17 cellular contexts compared by ENCODE assay signal in genomic region chr7:49172639-49173038, GRCh38.
DNase-seq lines count a peak whose midpoint lies in the region; ATAC-seq, FAIRE-seq and TF ChIP-seq lines count a peak whose summit lies in the region.
"Had no signal": no experiment of that assay in that cellular context is flagged by ENCODE, and none has a peak within 500 bp of the region (broad histone marks: within the 10 kb centered on the region; RNA-seq: fewer than 3 reads in every experiment).

No MANE protein-coding gene starts in this region.

- H3K9me3 Mint-ChIP-seq in stimulated activated naive B cell treated with anti-CD40 and anti-IgM and Interleukin-4, amounts not matched to agents 10 μg/mL and 1 μg/mL and 100 μg/mL, for 72 hours: no peaks in the 10 kb centered on the region

- peaks cover 18% of the 10 kb centered on the region for H3K4me1 ChIP-seq in OCI-LY3 (ENCODE audit: low read length)
- H3K4me1 ChIP-seq in kidney (ENCODE audit: control insufficient read depth in 1 of 2, insufficient read depth in 1 of 2, low read depth in 1 of 2, low read length in 2 of 2): no peaks in the 10 kb centered on the region
- H3K4me1 ChIP-seq: BE2C had no signal

- TF ChIP-seq CTCF in OCI-LY3 (IDR thresholded peaks at IDR 0.05; ENCODE audit: low read depth, low read length) (no peak), kidney (IDR thresholded peaks at IDR 0.05; ENCODE audit: borderline replicate concordance, extremely low read depth, insufficient read depth) (no peak)

- no peaks in the 10 kb centered on the region for H3K36me3 ChIP-seq in OCI-LY3 (replicated peaks; ENCODE audit: low read depth, low read length)
- H3K36me3 ChIP-seq in kidney (ENCODE audit: control insufficient read depth in 1 of 2, insufficient read depth in 2 of 2, low read length in 2 of 2): no peaks in the 10 kb centered on the region
- H3K36me3 ChIP-seq: BE2C had no signal

- no peaks in the 10 kb centered on the region for H3K27me3 ChIP-seq in OCI-LY3 (ENCODE audit: low read depth, low read length)
- H3K27me3 ChIP-seq: BE2C had no signal

- FAIRE-seq in kidney (lab: Jason Lieb, UNC): no peak
- FAIRE-seq: A204.1, GM19239 had no signal

- H3K9me3 ChIP-seq in OCI-LY3 (ENCODE audit: insufficient read depth, low read length) (no peaks in the 10 kb centered on the region), kidney (ENCODE audit: control insufficient read depth in 1 of 2, low read length in 2 of 2) (no peaks in the 10 kb centered on the region)
- H3K9me3 ChIP-seq: BE2C had no signal

- DNase-seq in MV-4-11 (lab: John Stamatoyannopoulos, UW) (peak; percentile 93), NCI-H2171 treated with DMSO at 0.1 percent for 48 hours (lab: John Stamatoyannopoulos, UW) (no peak), AG08395 (ENCODE audit: low spot score) (no peak), kidney (no peak)
- no peak for DNase-seq in stimulated activated naive B cell treated with anti-CD40 and anti-IgM and Interleukin-4, amounts not matched to agents 10 μg/mL and 1 μg/mL and 100 μg/mL, for 72 hours
- DNase-seq: BE2C; CD4-positive, alpha-beta memory T cell; DND-41; GDM1; HCEC 1CT; HFFc6 had no signal

- H3K79me2 ChIP-seq in OCI-LY3 (ENCODE audit: low read length): no peaks in the 10 kb centered on the region

- H3K4me1 Mint-ChIP-seq in stimulated activated naive B cell treated with anti-CD40 and anti-IgM and Interleukin-4, amounts not matched to agents 10 μg/mL and 1 μg/mL and 100 μg/mL, for 72 hours: no peaks in the 10 kb centered on the region
- H3K4me1 Mint-ChIP-seq: CD4-positive, alpha-beta memory T cell had no signal

- H3K27ac ChIP-seq in OCI-LY3 (ENCODE audit: low read length): no peak overlapping the region
- no peak overlapping the region for H3K27ac ChIP-seq in kidney (ENCODE audit: low read depth in 2 of 2, low read length in 2 of 2)
- H3K27ac ChIP-seq: C4-2B, HL-60 had no signal

- H3K4me2 ChIP-seq in OCI-LY3 (ENCODE audit: low read length): 0 out of 2 replicates have a peak overlapping the region, but pooled peaks have one; percentile 0

- H3K27ac Mint-ChIP-seq in stimulated activated naive B cell treated with anti-CD40 and anti-IgM and Interleukin-4, amounts not matched to agents 10 μg/mL and 1 μg/mL and 100 μg/mL, for 72 hours: no peak overlapping the region
- H3K27ac Mint-ChIP-seq: CD4-positive, alpha-beta memory T cell; HFFc6 had no signal

- H3K27me3 Mint-ChIP-seq in stimulated activated naive B cell treated with anti-CD40 and anti-IgM and Interleukin-4, amounts not matched to agents 10 μg/mL and 1 μg/mL and 100 μg/mL, for 72 hours: no peaks in the 10 kb centered on the region
- H3K27me3 Mint-ChIP-seq: CD4-positive, alpha-beta memory T cell had no signal

- intact Hi-C loops in kidney (cut with DNase I): no loop called here

- no peak overlapping the region for H2AFZ ChIP-seq in OCI-LY3 (ENCODE audit: low read depth, low read length)

- H3K4me3 Mint-ChIP-seq in stimulated activated naive B cell treated with anti-CD40 and anti-IgM and Interleukin-4, amounts not matched to agents 10 μg/mL and 1 μg/mL and 100 μg/mL, for 72 hours: no peak overlapping the region
- H3K4me3 Mint-ChIP-seq: CD4-positive, alpha-beta memory T cell; HFFc6 had no signal

- H3K9ac ChIP-seq in OCI-LY3 (ENCODE audit: low read length): no peak overlapping the region
- H3K9ac ChIP-seq in kidney (ENCODE audit: low read length in 2 of 2): no peak overlapping the region

- no peaks in the 10 kb centered on the region for H3K36me3 Mint-ChIP-seq in stimulated activated naive B cell treated with anti-CD40 and anti-IgM and Interleukin-4, amounts not matched to agents 10 μg/mL and 1 μg/mL and 100 μg/mL, for 72 hours
- H3K36me3 Mint-ChIP-seq: CD4-positive, alpha-beta memory T cell had no signal

- H4K20me1 ChIP-seq in OCI-LY3 (ENCODE audit: insufficient read depth, low read length): no peaks in the 10 kb centered on the region

- H3K4me3 ChIP-seq in OCI-LY3 (ENCODE audit: low read length): no peak overlapping the region
- H3K4me3 ChIP-seq in kidney (ENCODE audit: low read length in 2 of 2): no peak overlapping the region

- peak; percentile 56 for ATAC-seq in GM21717 (IDR thresholded peaks at IDR 0.05; ENCODE audit: unreplicated experiment)
- ATAC-seq in stimulated activated naive B cell treated with anti-CD40 and anti-IgM and Interleukin-4, amounts not matched to agents 10 μg/mL and 1 μg/mL and 100 μg/mL, for 72 hours (replicated peaks): peak; percentile 39 to 51
